Comparison of ENCODE assay signal across 9 cellular contexts in the genomic region with DNA sequence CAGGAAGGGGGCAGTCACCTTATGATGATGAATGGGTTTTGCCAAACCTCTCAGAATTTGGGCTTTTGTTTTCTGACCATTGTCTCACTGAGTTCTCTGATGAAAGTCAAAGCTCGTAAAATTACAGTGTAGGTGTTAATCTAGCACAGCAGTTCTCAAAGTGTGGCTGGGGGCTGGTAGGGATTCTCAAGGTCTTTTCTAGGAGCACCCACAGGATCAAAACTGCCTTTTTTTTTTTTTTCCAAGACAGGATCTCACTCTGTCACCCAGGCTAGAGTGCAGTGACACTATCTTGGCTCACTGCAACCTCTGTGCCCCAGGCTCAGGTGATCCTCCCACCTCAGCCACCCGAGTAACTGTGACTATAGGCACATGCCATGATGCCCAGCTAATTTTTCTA.
"Had no signal": no experiment of that assay in that cellular context is flagged by ENCODE, and none has a peak within 500 bp of the region (broad histone marks: within the 10 kb centered on the region; RNA-seq: fewer than 3 reads in every experiment).

No MANE protein-coding gene starts in this region.

- ATAC-seq: GM23338, HCT116 had no signal

- H3K9me3 Mint-ChIP-seq: GM23338, H9, HFFc6 had no signal

- H3K9me3 ChIP-seq: HAP-1 had no signal

- H3K27ac ChIP-seq: GM23248 had no signal

- H3K4me3 Mint-ChIP-seq: GM23338, H9, HFFc6 had no signal

- DNase-seq: GM23248, GOT3, H7, H9, HCEC 1CT, HFFc6 had no signal

- H3K27ac Mint-ChIP-seq: HFFc6 had no signal

- H3K4me3 ChIP-seq: GM23248, GM23338, HAP-1 had no signal

- H3K9ac ChIP-seq: GM23248 had no signal
